Comparison of ENCODE assay signal across 15 cellular contexts in the genomic region with DNA sequence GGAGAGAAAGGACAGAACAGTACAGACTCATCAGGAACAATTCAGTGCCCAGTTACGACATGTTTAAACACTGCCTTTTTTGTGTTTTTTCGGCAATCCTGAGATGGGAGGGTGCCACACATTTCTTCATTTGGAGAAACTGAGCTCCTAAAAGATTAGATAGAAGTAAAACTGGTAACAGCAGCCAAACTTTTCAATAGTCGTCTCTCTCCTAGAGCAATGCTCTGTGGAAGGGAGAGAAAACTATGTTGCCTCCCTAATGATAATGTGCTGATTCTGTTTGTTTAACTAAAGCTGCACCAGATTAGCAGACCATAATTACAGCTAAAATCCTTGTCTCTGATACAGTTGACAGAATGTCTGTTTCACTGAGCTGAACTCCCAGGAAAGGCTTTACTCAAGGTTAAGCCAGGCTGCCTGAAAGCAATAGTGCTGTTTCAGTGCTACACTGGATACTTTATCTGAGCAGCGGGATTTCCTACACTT.
DNase-seq lines count a peak whose midpoint lies in the region; ATAC-seq, FAIRE-seq and TF ChIP-seq lines count a peak whose summit lies in the region.
"Had no signal": no experiment of that assay in that cellular context is flagged by ENCODE, and none has a peak within 500 bp of the region (broad histone marks: within the 10 kb centered on the region; RNA-seq: fewer than 3 reads in every experiment).

No MANE protein-coding gene starts in this region.

- H3K27ac Mint-ChIP-seq in endodermal cell (peak overlapping the region; percentile 45), WTC11 (no peak overlapping the region), T-cell (no peak overlapping the region)
- H3K27ac Mint-ChIP-seq: activated naive CD4-positive, alpha-beta T cell treated with anti-CD3 and anti-CD28 coated beads, Interleukin-2, amount 50 U/mL, for 24 hours had no signal

- H3K27me3 Mint-ChIP-seq in endodermal cell (ENCODE audit: insufficient read depth) (peaks cover 5% of the 10 kb centered on the region), WTC11 (ENCODE audit: low read depth) (peaks cover 12% of the 10 kb centered on the region), T-cell (peaks cover 9 to 16% of the 10 kb centered on the region in 2 donors)

- H3K4me1 ChIP-seq in right atrium auricular region (no peaks in the 10 kb centered on the region), endodermal cell (ENCODE audit: control insufficient read depth, insufficient read depth, low read length) (peaks cover 13% of the 10 kb centered on the region), mucosa of rectum (ENCODE audit: control insufficient read depth in 2 of 2, insufficient read depth in 2 of 2, low read length in 2 of 2) (peaks cover 14 to 19% of the 10 kb centered on the region in 2 donors)

- WGBS in endodermal cell (ENCODE audit: insufficient coverage in 1 of 2, insufficient read length in 1 of 2), 2 experiments: 62 to 76% methylated on average over 4 of the region's 4 CpGs
- whole genome bisulfite sequencing in lower leg skin, 2 donors: 66 to 69% methylated on average over 4 of the region's 4 CpGs

- H3K36me3 Mint-ChIP-seq in endodermal cell (ENCODE audit: low read depth) (no peaks in the 10 kb centered on the region), WTC11 (no peaks in the 10 kb centered on the region), T-cell (no peaks in the 10 kb centered on the region)
- H3K36me3 Mint-ChIP-seq: activated naive CD4-positive, alpha-beta T cell treated with anti-CD3 and anti-CD28 coated beads, Interleukin-2, amount 50 U/mL, for 24 hours had no signal

- DNase-seq in Right ventricle myocardium superior (no peak), right atrium auricular region (ENCODE audit: low spot score) (no peak), endodermal cell (no peak), WTC11 (ENCODE audit: low spot score) (no peak), T-cell (no peak), lower leg skin (ENCODE audit: low spot score in 2 of 2) (no peak), frontal cortex (ENCODE audit: low spot score in 2 of 2) (no peak)
- DNase-seq: Calu3, cortex of kidney, foreskin fibroblast, MG63, NCI-H2227 treated with DMSO at 0.1 percent for 48 hours had no signal

- intact Hi-C loops in Right ventricle myocardium superior (cut with DNase I) (no loop called here), lower leg skin (cut with DNase I; ENCODE audit: low total_unique reads) (no loop called here)

- TF ChIP-seq CTCF in right atrium auricular region (IDR thresholded peaks at IDR 0.05) (no peak), endodermal cell (conservative IDR thresholded peaks at IDR 0.05) (no peak), WTC11 (IDR thresholded peaks at IDR 0.05) (no peak), lower leg skin (IDR thresholded peaks at IDR 0.05) (no peak)

- H3K36me3 ChIP-seq in right atrium auricular region (no peaks in the 10 kb centered on the region), endodermal cell (ENCODE audit: control insufficient read depth, insufficient read depth, low read length) (no peaks in the 10 kb centered on the region), mucosa of rectum (ENCODE audit: control insufficient read depth in 2 of 2, insufficient read depth in 2 of 2, low read length in 2 of 2) (no peaks in the 10 kb centered on the region)
- H3K36me3 ChIP-seq: MG63, vagina had no signal

- H3K9ac ChIP-seq in endodermal cell (ENCODE audit: extremely low read depth, low read length, poor library complexity, severe bottlenecking) (no peak overlapping the region), mucosa of rectum (ENCODE audit: low read depth in 1 of 2, low read length in 2 of 2) (peak overlapping the region in 1 of 2 donors; percentile 3)

- H3K4me3 ChIP-seq in right atrium auricular region: no peak overlapping the region
- no peak overlapping the region for H3K4me3 ChIP-seq in endodermal cell (ENCODE audit: low read length)
- H3K4me3 ChIP-seq in mucosa of rectum (ENCODE audit: low read length in 2 of 2): no peak overlapping the region
- H3K4me3 ChIP-seq in lower leg skin (ENCODE audit: low read depth, poor library complexity, severe bottlenecking): no peak overlapping the region
- H3K4me3 ChIP-seq: MG63, vagina had no signal

- peak overlapping the region in 1 of 2 donors; percentile 8 for H3K27ac ChIP-seq in right atrium auricular region
- no peak overlapping the region for H3K27ac ChIP-seq in endodermal cell (ENCODE audit: low read depth, low read length)
- H3K27ac ChIP-seq in mucosa of rectum (ENCODE audit: low read depth in 2 of 2, low read length in 2 of 2): peak overlapping the region; percentile 48 to 71
- H3K27ac ChIP-seq: vagina had no signal

- H3K27me3 ChIP-seq in right atrium auricular region (no peaks in the 10 kb centered on the region), endodermal cell (ENCODE audit: control insufficient read depth, insufficient read depth, low read length, poor library complexity, severe bottlenecking) (no peaks in the 10 kb centered on the region), mucosa of rectum (ENCODE audit: control insufficient read depth in 2 of 2, insufficient read depth in 2 of 2, low read length in 2 of 2) (no peaks in the 10 kb centered on the region)
- H3K27me3 ChIP-seq: MG63, vagina had no signal

- no peak overlapping the region for H3K4me3 Mint-ChIP-seq in endodermal cell
- H3K4me3 Mint-ChIP-seq in WTC11: no peak overlapping the region
- H3K4me3 Mint-ChIP-seq in T-cell: no peak overlapping the region
- H3K4me3 Mint-ChIP-seq: activated naive CD4-positive, alpha-beta T cell treated with anti-CD3 and anti-CD28 coated beads, Interleukin-2, amount 50 U/mL, for 24 hours had no signal

- H3K9me3 Mint-ChIP-seq in endodermal cell (no peaks in the 10 kb centered on the region), WTC11 (no peaks in the 10 kb centered on the region), T-cell (no peaks in the 10 kb centered on the region)
- H3K9me3 Mint-ChIP-seq: activated naive CD4-positive, alpha-beta T cell treated with anti-CD3 and anti-CD28 coated beads, Interleukin-2, amount 50 U/mL, for 24 hours had no signal

- TF ChIP-seq POLR2A in lower leg skin (IDR thresholded peaks at IDR 0.05): no peak

- POLR2A ChIA-PET in WTC11 (lab: Charles Lee): no interaction called here
- POLR2A ChIA-PET in T-cell (lab: Charles Lee): no interaction called here

- no peak for FAIRE-seq in frontal cortex (lab: Jason Lieb, UNC)

- ATAC-seq in Right ventricle myocardium superior (ENCODE audit: poor library complexity) (peak; percentile 56), WTC11 (no peak), T-cell (replicated peaks in 1 of 4) (no peak)

- peaks cover 38% of the 10 kb centered on the region for H3K4me1 Mint-ChIP-seq in endodermal cell
- H3K4me1 Mint-ChIP-seq in WTC11: peaks cover 44% of the 10 kb centered on the region
- H3K4me1 Mint-ChIP-seq in T-cell: no peaks in the 10 kb centered on the region
- H3K4me1 Mint-ChIP-seq: activated naive CD4-positive, alpha-beta T cell treated with anti-CD3 and anti-CD28 coated beads, Interleukin-2, amount 50 U/mL, for 24 hours had no signal

- no peaks in the 10 kb centered on the region for H3K9me3 ChIP-seq in right atrium auricular region
- H3K9me3 ChIP-seq in endodermal cell (ENCODE audit: control insufficient read depth, low read length): no peaks in the 10 kb centered on the region
- H3K9me3 ChIP-seq in mucosa of rectum (ENCODE audit: control insufficient read depth in 2 of 2, low read length in 2 of 2): no peaks in the 10 kb centered on the region
- H3K9me3 ChIP-seq: MG63, vagina had no signal

- CTCF ChIA-PET in WTC11 (lab: Charles Lee) (interaction anchor here (2.3 kb wide), 1 partner anchor 149 kb away, joined by 5 read pairs; no protein-coding TSS in a partner anchor), T-cell (lab: Charles Lee) (no interaction called here)

TF ChIP-seq in WTC11, 78 proteins besides CTCF, POLR2A, EP300 and RAD21 (continues in another document):
- no peak for TF ChIP-seq JAZF1 (CRISPR knock-in tag; IDR thresholded peaks at IDR 0.05)
- TF ChIP-seq, protein P1, sequence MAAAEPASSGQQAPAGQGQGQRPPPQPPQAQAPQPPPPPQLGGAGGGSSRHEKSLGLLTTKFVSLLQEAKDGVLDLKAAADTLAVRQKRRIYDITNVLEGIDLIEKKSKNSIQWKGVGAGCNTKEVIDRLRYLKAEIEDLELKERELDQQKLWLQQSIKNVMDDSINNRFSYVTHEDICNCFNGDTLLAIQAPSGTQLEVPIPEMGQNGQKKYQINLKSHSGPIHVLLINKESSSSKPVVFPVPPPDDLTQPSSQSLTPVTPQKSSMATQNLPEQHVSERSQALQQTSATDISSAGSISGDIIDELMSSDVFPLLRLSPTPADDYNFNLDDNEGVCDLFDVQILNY (CRISPR knock-in tag; IDR thresholded peaks at IDR 0.05): no peak
- TF ChIP-seq, protein P2, sequence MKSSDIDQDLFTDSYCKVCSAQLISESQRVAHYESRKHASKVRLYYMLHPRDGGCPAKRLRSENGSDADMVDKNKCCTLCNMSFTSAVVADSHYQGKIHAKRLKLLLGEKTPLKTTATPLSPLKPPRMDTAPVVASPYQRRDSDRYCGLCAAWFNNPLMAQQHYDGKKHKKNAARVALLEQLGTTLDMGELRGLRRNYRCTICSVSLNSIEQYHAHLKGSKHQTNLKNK (CRISPR knock-in tag; IDR thresholded peaks at IDR 0.05): no peak
- no peak for TF ChIP-seq CBFB (CRISPR knock-in tag; IDR thresholded peaks at IDR 0.05; ENCODE audit: low read depth)
- TF ChIP-seq, protein P3, sequence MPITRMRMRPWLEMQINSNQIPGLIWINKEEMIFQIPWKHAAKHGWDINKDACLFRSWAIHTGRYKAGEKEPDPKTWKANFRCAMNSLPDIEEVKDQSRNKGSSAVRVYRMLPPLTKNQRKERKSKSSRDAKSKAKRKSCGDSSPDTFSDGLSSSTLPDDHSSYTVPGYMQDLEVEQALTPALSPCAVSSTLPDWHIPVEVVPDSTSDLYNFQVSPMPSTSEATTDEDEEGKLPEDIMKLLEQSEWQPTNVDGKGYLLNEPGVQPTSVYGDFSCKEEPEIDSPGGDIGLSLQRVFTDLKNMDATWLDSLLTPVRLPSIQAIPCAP (CRISPR knock-in tag; IDR thresholded peaks at IDR 0.05): no peak
- no peak for TF ChIP-seq PRRX2 (CRISPR knock-in tag; IDR thresholded peaks at IDR 0.05)
- no peak for TF ChIP-seq FOXK1 (CRISPR knock-in tag; IDR thresholded peaks at IDR 0.05)
- TF ChIP-seq IRF2 (CRISPR knock-in tag; IDR thresholded peaks at IDR 0.05; ENCODE audit: borderline replicate concordance, low read depth): no peak
- TF ChIP-seq TEAD4 (CRISPR knock-in tag; IDR thresholded peaks at IDR 0.05): no peak
- TF ChIP-seq TEAD1 (CRISPR knock-in tag; IDR thresholded peaks at IDR 0.05): no peak
